ENCODE assay signal across 7 cellular contexts in the genomic region with DNA sequence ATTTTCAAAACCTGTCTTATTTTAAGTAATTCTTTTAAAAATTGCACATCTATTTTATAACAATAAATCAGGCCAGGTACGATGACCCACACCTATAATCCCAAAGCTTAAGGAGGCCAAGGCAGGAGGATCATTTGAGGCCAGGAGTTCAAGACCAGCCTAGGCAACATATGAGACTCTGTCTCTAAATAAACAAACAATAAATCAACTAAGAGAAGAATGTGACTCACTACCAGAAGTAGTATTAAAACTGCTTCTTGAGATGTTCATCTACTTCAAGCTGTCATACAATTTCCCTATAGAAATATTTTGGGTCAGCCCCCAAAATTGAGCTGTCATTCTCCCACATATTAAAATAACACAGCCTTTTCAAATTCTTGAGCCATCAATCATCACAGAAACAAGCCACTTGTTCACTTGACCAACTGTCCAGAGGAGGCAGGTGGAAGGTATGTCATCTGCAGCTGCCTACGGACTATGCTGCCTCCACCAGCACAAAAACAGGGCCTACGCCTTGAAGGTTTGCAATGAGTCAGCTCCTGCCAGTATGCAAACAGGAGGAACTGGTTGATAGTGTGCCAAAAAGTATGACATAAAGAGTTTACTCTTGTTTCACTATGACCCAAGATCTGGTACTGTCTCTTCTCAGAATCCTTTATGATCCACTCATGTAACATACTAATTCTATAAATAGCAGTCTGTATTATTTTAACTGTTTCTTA. TPM values are rescaled to one million over a fixed set of nuclear protein-coding genes. Genes with fewer than 3 reads are reported as not detected.
DNase-seq lines count a peak whose midpoint lies in the region; ATAC-seq, FAIRE-seq and TF ChIP-seq lines count a peak whose summit lies in the region.

No MANE protein-coding gene starts in this region.

- FAIRE-seq in GM12891 (lab: Jason Lieb, UNC) = peak; percentile 94

- H3K36me3 Mint-ChIP-seq in activated CD4-positive, alpha-beta memory T cell treated with anti-CD3 and anti-CD28 coated beads for 36 hours = peaks cover 48% of the 10 kb centered on the region
- peaks cover 95% of the 10 kb centered on the region for H3K36me3 Mint-ChIP-seq in CD4-positive, alpha-beta T cell (ENCODE audit: low read depth)

- DNase-seq in GM12891 (ENCODE audit: insufficient read length, low spot score) (peak; percentile 27), HS-5 (ENCODE audit: low read depth) (peak; percentile 55), foreskin keratinocyte (peak; percentile 86 to 94)
- peak; percentile 79 for DNase-seq in activated CD4-positive, alpha-beta memory T cell treated with anti-CD3 and anti-CD28 coated beads for 36 hours
- DNase-seq in stimulated activated CD8-positive, alpha-beta memory T cell treated with anti-CD3 and anti-CD28 coated beads, Interleukin-15, amount 100 ng/mL, for 48 hours (ENCODE audit: low read depth in 2 of 2) = peak; percentile 32 to 36
- DNase-seq in CD4-positive, alpha-beta T cell = no peak

- peak overlapping the region; percentile 50 for H3K27ac ChIP-seq in foreskin keratinocyte
- H3K27ac ChIP-seq in CD4-positive, alpha-beta T cell (ENCODE audit: low read depth, low read length) = no peak overlapping the region

- intact Hi-C loops in activated CD4-positive, alpha-beta memory T cell treated with anti-CD3 and anti-CD28 coated beads for 36 hours (cut with micrococcal nuclease) = no loop called here
- intact Hi-C loops in CD4-positive, alpha-beta T cell (cut with DNase I, micrococcal nuclease) = no loop called here

- ATAC-seq in GM21526 (IDR thresholded peaks at IDR 0.05; ENCODE audit: low FRiP score, unreplicated experiment) (peak; percentile 97), foreskin keratinocyte (peak; percentile 100)
- ATAC-seq in CD4-positive, alpha-beta T cell (ENCODE audit: poor library complexity) = no peak

- H3K9me3 Mint-ChIP-seq in activated CD4-positive, alpha-beta memory T cell treated with anti-CD3 and anti-CD28 coated beads for 36 hours = no peaks in the 10 kb centered on the region
- H3K9me3 Mint-ChIP-seq in CD4-positive, alpha-beta T cell = no peaks in the 10 kb centered on the region

- CTCF ChIA-PET in activated CD4-positive, alpha-beta memory T cell treated with anti-CD3 and anti-CD28 coated beads for 36 hours (lab: Charles Lee) = interaction anchor here (0.5 to 1.3 kb wide), 4 partner anchors 23 to 311 kb away, joined by 3 to 4 read pairs (median 3); no protein-coding TSS in a partner anchor
- CTCF ChIA-PET in CD4-positive, alpha-beta T cell (lab: Charles Lee) = no interaction called here

- no peak for TF ChIP-seq POLR2A in GM12891 (IDR thresholded peaks at IDR 0.05; ENCODE audit: low read depth, low read length)

- peaks cover 5% of the 10 kb centered on the region for H3K4me1 ChIP-seq in foreskin keratinocyte

- peak overlapping the region; percentile 77 for H3K27ac Mint-ChIP-seq in activated CD4-positive, alpha-beta memory T cell treated with anti-CD3 and anti-CD28 coated beads for 36 hours
- no peak overlapping the region for H3K27ac Mint-ChIP-seq in CD4-positive, alpha-beta T cell

- peaks cover 24% of the 10 kb centered on the region for H3K4me1 Mint-ChIP-seq in activated CD4-positive, alpha-beta memory T cell treated with anti-CD3 and anti-CD28 coated beads for 36 hours (ENCODE audit: low read depth)
- peaks cover 5% of the 10 kb centered on the region for H3K4me1 Mint-ChIP-seq in CD4-positive, alpha-beta T cell (ENCODE audit: low read depth)

- H3K9me3 ChIP-seq in CD4-positive, alpha-beta T cell (ENCODE audit: control insufficient read depth, low read length) = no peaks in the 10 kb centered on the region

- no peaks in the 10 kb centered on the region for H3K27me3 Mint-ChIP-seq in activated CD4-positive, alpha-beta memory T cell treated with anti-CD3 and anti-CD28 coated beads for 36 hours
- H3K27me3 Mint-ChIP-seq in CD4-positive, alpha-beta T cell = no peaks in the 10 kb centered on the region

- TF ChIP-seq CTCF in foreskin keratinocyte (conservative IDR thresholded peaks at IDR 0.05) = peak; percentile 56
- no peak for TF ChIP-seq CTCF in CD4-positive, alpha-beta T cell (IDR thresholded peaks at IDR 0.05)

- POLR2A ChIA-PET in activated CD4-positive, alpha-beta memory T cell treated with anti-CD3 and anti-CD28 coated beads for 36 hours (lab: Charles Lee) = no interaction called here
- POLR2A ChIA-PET in CD4-positive, alpha-beta T cell (lab: Charles Lee) = interaction anchor here (0.9 kb wide), 1 partner anchor 16 kb away, joined by 3 read pairs; no protein-coding TSS in a partner anchor

- no peaks in the 10 kb centered on the region for H3K27me3 ChIP-seq in foreskin keratinocyte
- H3K27me3 ChIP-seq in CD4-positive, alpha-beta T cell (ENCODE audit: control insufficient read depth, insufficient read depth, low read length) = no peaks in the 10 kb centered on the region

- H3K4me3 Mint-ChIP-seq in activated CD4-positive, alpha-beta memory T cell treated with anti-CD3 and anti-CD28 coated beads for 36 hours = no peak overlapping the region
- H3K4me3 Mint-ChIP-seq in CD4-positive, alpha-beta T cell = no peak overlapping the region

TF ChIP-seq in GM12891, 5 proteins besides CTCF, POLR2A, EP300 and RAD21:
- TF ChIP-seq TAF1 (IDR thresholded peaks at IDR 0.05; ENCODE audit: low read depth, low read length) (no peak), POU2F2 (IDR thresholded peaks at IDR 0.05; ENCODE audit: low read depth, low read length) (peak; percentile 98), SPI1 (IDR thresholded peaks at IDR 0.05; ENCODE audit: low read depth, low read length) (peak; percentile 73), PAX5 (IDR thresholded peaks at IDR 0.05; ENCODE audit: insufficient read depth, low read length, severe bottlenecking) (no peak), POLR2AphosphoS5 (IDR thresholded peaks at IDR 0.05; ENCODE audit: low read depth, low read length) (no peak)

RNA-seq across cellular contexts. Expression of gene KIDINS220, which starts 33.6 kb away (rescaled TPM):
- 8.4 TPM for polyA plus RNA-seq in GM12891 (2012; ENCODE audit: low read depth, missing spikeins)
- total RNA-seq in activated CD4-positive, alpha-beta memory T cell treated with anti-CD3 and anti-CD28 coated beads for 36 hours = 10 to 100 TPM; 23.1 to 23.5 TPM
- total RNA-seq in foreskin keratinocyte = 26.6 and 29.7 TPM in 2 replicates
- polyA plus RNA-seq in foreskin keratinocyte = 4.2 and 4.3 TPM in 2 replicates
- 10 to 100 TPM; 29.3 to 31.4 TPM for total RNA-seq in CD4-positive, alpha-beta T cell

Comparison
In these comparisons a context has a peak if more than half of its experiments do, and no peak if none do; other contexts are left out.
1. DNase-seq: peak in GM12891 (single experiment), HS-5 (single experiment), activated CD4-positive, alpha-beta memory T cell treated with anti-CD3 and anti-CD28 coated beads for 36 hours (single experiment), foreskin keratinocyte (2 of 2) and stimulated activated CD8-positive, alpha-beta memory T cell treated with anti-CD3 and anti-CD28 coated beads, Interleukin-15, amount 100 ng/mL, for 48 hours (2 of 2); none in CD4-positive, alpha-beta T cell (0 of 10).